ENCODE assay signal across 11 cellular contexts in genomic region chr5:64397552-64397951, GRCh38.
"Had no signal": no experiment of that assay in that cellular context is flagged by ENCODE, and none has a peak within 500 bp of the region (broad histone marks: within the 10 kb centered on the region; RNA-seq: fewer than 3 reads in every experiment).

No MANE protein-coding gene starts in this region.

- H3K9ac ChIP-seq: GM23248 had no signal

- H3K36me3 ChIP-seq: HAP-1 had no signal

- H3K27ac ChIP-seq: GM23248 had no signal

- H2AFZ ChIP-seq: GM23248, GM23338 had no signal

- DNase-seq: GM23248, GOT3, H7, H9, HCEC 1CT, HFFc6 had no signal

- H3K4me1 ChIP-seq: HAP-1 had no signal

- H3K4me2 ChIP-seq: GM23338 had no signal

- ATAC-seq: GM23338, HCT116 had no signal

- H3K4me3 ChIP-seq: GM23248, GM23338, HAP-1 had no signal

- FAIRE-seq: H1, H54 had no signal

- H3K9me3 ChIP-seq: HAP-1 had no signal
